Comparison of ENCODE assay signal across 15 cellular contexts in the genomic region with DNA sequence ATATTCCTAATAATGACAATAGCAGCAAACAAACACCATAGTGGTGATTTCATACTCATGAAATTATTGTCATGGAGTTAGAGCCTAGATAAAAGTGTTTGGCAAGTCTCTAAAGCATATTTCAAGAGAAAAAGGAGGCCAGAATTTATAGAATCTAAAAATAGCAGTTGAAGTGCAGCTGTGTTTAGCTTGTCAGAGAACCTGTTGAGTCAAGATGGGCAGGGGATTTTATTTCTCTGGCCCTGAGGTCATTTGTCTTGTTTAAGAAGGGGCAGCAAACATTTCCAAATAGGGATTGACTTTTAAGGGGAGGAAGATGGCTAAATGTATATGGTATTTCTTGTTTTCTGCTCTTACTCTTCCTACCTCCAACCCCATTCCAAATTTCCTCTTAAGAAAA.
"Had no signal": no experiment of that assay in that cellular context is flagged by ENCODE, and none has a peak within 500 bp of the region (broad histone marks: within the 10 kb centered on the region; RNA-seq: fewer than 3 reads in every experiment).

No MANE protein-coding gene starts in this region.

- H3K4me3 ChIP-seq: colonic mucosa, skin epidermis had no signal

- H3K4me1 ChIP-seq: colonic mucosa had no signal

- H3K27me3 ChIP-seq: colonic mucosa had no signal

- H3K9me3 ChIP-seq: colonic mucosa had no signal

- ATAC-seq: activated CD8-positive, alpha-beta memory T cell treated with anti-CD3 and anti-CD28 coated beads, Interleukin-2, amount 10 ng/mL, durations not matched to agents 7 days and 5 days; natural killer cell; stimulated activated naive CD8-positive, alpha-beta T cell treated with anti-CD3 and anti-CD28 coated beads, Interleukin-15, Interleukin-2, amounts not matched to agents 100 U/mL and 50 U/mL, for 24 hours; WTC11 had no signal

- H3K36me3 ChIP-seq: colonic mucosa had no signal

- H3K27ac ChIP-seq: colonic mucosa, skin epidermis had no signal

- DNase-seq: activated CD4-positive, alpha-beta memory T cell treated with anti-CD3 and anti-CD28 coated beads, Interleukin-2, amount 10 ng/mL, durations not matched to agents 7 days and 5 days; activated CD4-positive, alpha-beta T cell treated with anti-CD3 and anti-CD28 coated beads for 4 hours; activated CD8-positive, alpha-beta memory T cell treated with anti-CD3 and anti-CD28 coated beads, Interleukin-2, amount 10 ng/mL, durations not matched to agents 7 days and 5 days; activated naive CD4-positive, alpha-beta T cell; activated naive CD8-positive, alpha-beta T cell treated with anti-CD3 and anti-CD28 coated beads for 36 hours; amygdala; colonic mucosa; foreskin melanocyte; mesenchymal stem cell; natural killer cell; nucleus accumbens; retina; stimulated activated naive CD8-positive, alpha-beta T cell treated with anti-CD3 and anti-CD28 coated beads, Interleukin-15, Interleukin-2, amounts not matched to agents 100 U/mL and 50 U/mL, for 24 hours had no signal
